In genomic region chr1:6118415-6118814, GRCh38 we compare ENCODE assay signal across 19 cellular contexts.
DNase-seq lines count a peak whose midpoint lies in the region; ATAC-seq, FAIRE-seq and TF ChIP-seq lines count a peak whose summit lies in the region.
"Had no signal": no experiment of that assay in that cellular context is flagged by ENCODE, and none has a peak within 500 bp of the region (broad histone marks: within the 10 kb centered on the region; RNA-seq: fewer than 3 reads in every experiment).

No MANE protein-coding gene starts in this region.

- FAIRE-seq in urothelium cell line (lab: Jason Lieb, UNC), result no peak
- FAIRE-seq: K562 had no signal

- no peaks in the 10 kb centered on the region for H3K36me3 ChIP-seq in Karpas-422 (ENCODE audit: insufficient read depth, low read length)
- H3K36me3 ChIP-seq: BE2C, SJSA1 had no signal

- no peak overlapping the region for H3K4me3 ChIP-seq in fibroblast of mammary gland (ENCODE audit: control insufficient read depth, low read depth, low read length)
- no peak overlapping the region for H3K4me3 ChIP-seq in Karpas-422 (ENCODE audit: low read length)
- H3K4me3 ChIP-seq: K562, SJSA1 had no signal

- no peak for ATAC-seq in HG02981 (IDR thresholded peaks at IDR 0.05; ENCODE audit: unreplicated experiment)
- ATAC-seq: K562 had no signal

- no peaks in the 10 kb centered on the region; the same call in 1 of the 2 replicates for H3K9me3 ChIP-seq in Karpas-422 (ENCODE audit: low read length)
- H3K9me3 ChIP-seq: BE2C had no signal

- no peaks in the 10 kb centered on the region for H3K9me2 ChIP-seq in Karpas-422 (replicated peaks; ENCODE audit: insufficient read depth, low read length)

- no peak overlapping the region for H3K27ac ChIP-seq in Karpas-422 (ENCODE audit: low read length)
- H3K27ac ChIP-seq: HL-60, SJSA1 had no signal

- H3K4me2 ChIP-seq in Karpas-422 (ENCODE audit: low read depth, low read length, poor library complexity, severe bottlenecking), result no peak overlapping the region

- no peak for TF ChIP-seq CTCF in fibroblast of mammary gland (conservative IDR thresholded peaks at IDR 0.05; ENCODE audit: control insufficient read depth, insufficient read depth, low read depth, low read length)

- H3K9ac ChIP-seq in Karpas-422 (ENCODE audit: low read length), result no peak overlapping the region

- H3K79me2 ChIP-seq in Karpas-422 (ENCODE audit: low read length), result no peaks in the 10 kb centered on the region

- H3K4me1 ChIP-seq in Karpas-422 (ENCODE audit: low read length), result no peaks in the 10 kb centered on the region
- H3K4me1 ChIP-seq: BE2C had no signal

- no peak overlapping the region for H2AFZ ChIP-seq in Karpas-422 (ENCODE audit: low read length)

- H3K27me3 ChIP-seq in Karpas-422 (ENCODE audit: low read length), result no peaks in the 10 kb centered on the region
- H3K27me3 ChIP-seq: BE2C, SJSA1 had no signal

- DNase-seq in GM04503 (ENCODE audit: low read depth) (peak; percentile 24), amniotic epithelial cell (ENCODE audit: low read depth) (peak; percentile 39), fibroblast of mammary gland (ENCODE audit: low read depth) (peak; percentile 46), stromal cell of bone marrow (ENCODE audit: low read depth) (peak; percentile 1), urothelium cell line (ENCODE audit: low spot score) (no peak), Karpas-422 (no peak)
- DNase-seq: BE2C; Calu3; CD4-positive, alpha-beta T cell; DMS53; H9; NCI-H1048; NCI-H1694; NCI-H226; NCI-H524 treated with DMSO at 0.1 percent for 48 hours had no signal

- H4K20me1 ChIP-seq in Karpas-422 (ENCODE audit: insufficient read depth, low read depth, low read length), result no peaks in the 10 kb centered on the region

Comparison
In these comparisons a context has a peak if more than half of its experiments do, and no peak if none do; other contexts are left out.
1. DNase-seq: peak in GM04503 (single experiment), amniotic epithelial cell (single experiment), fibroblast of mammary gland (single experiment) and stromal cell of bone marrow (single experiment); none in urothelium cell line (single experiment) and Karpas-422 (single experiment).